Comparison of ENCODE assay signal across 13 cellular contexts in genomic region chr11:64784813-64785581, GRCh38.
"Had no signal": no experiment of that assay in that cellular context is flagged by ENCODE, and none has a peak within 500 bp of the region (broad histone marks: within the 10 kb centered on the region; RNA-seq: fewer than 3 reads in every experiment).

No MANE protein-coding gene starts in this region.

- H3K36me3 ChIP-seq: ovary, thoracic aorta had no signal

- H3K27ac Mint-ChIP-seq: activated CD8-positive, alpha-beta T cell treated with anti-CD3 and anti-CD28 coated beads, Interleukin-2, amount 10 ng/mL, durations not matched to agents 7 days and 5 days; activated T-helper 2 cell treated with anti-CD3 and anti-CD28 coated beads, Interferon-gamma antibody, Interleukin-2, Interleukin-4, amounts not matched to agents 10 μg/mL and 5 μg/mL and 100 μg/mL, durations not matched to agents 14 hours and 24 hours and 36 hours had no signal

- H3K4me1 Mint-ChIP-seq: neural crest cell had no signal

- H3K4me3 Mint-ChIP-seq: activated CD8-positive, alpha-beta T cell treated with anti-CD3 and anti-CD28 coated beads, Interleukin-2, amount 10 ng/mL, durations not matched to agents 7 days and 5 days; neural crest cell; stimulated activated naive CD8-positive, alpha-beta T cell treated with anti-CD3 and anti-CD28 coated beads, Interleukin-15, amount 100 ng/mL, for 72 hours had no signal

- ATAC-seq: activated CD8-positive, alpha-beta T cell treated with anti-CD3 and anti-CD28 coated beads, Interleukin-2, amount 10 ng/mL, durations not matched to agents 7 days and 5 days; stimulated activated naive CD8-positive, alpha-beta T cell treated with anti-CD3 and anti-CD28 coated beads, Interleukin-15, amount 100 ng/mL, for 72 hours had no signal

- H3K4me3 ChIP-seq: left ventricle myocardium inferior, ovary, thoracic aorta had no signal

- H3K27ac ChIP-seq: left ventricle myocardium inferior, ovary, thoracic aorta had no signal

- H3K9me3 ChIP-seq: left ventricle myocardium inferior, ovary, thoracic aorta had no signal

- H3K27me3 ChIP-seq: ovary had no signal

- H3K9me3 Mint-ChIP-seq: activated T-helper 2 cell treated with anti-CD3 and anti-CD28 coated beads, Interferon-gamma antibody, Interleukin-2, Interleukin-4, amounts not matched to agents 10 μg/mL and 5 μg/mL and 100 μg/mL, durations not matched to agents 14 hours and 24 hours and 36 hours; neural crest cell; stimulated activated naive CD8-positive, alpha-beta T cell treated with anti-CD3 and anti-CD28 coated beads, Interleukin-15, amount 100 ng/mL, for 72 hours had no signal

- H3K27me3 Mint-ChIP-seq: stimulated activated naive CD8-positive, alpha-beta T cell treated with anti-CD3 and anti-CD28 coated beads, Interleukin-15, amount 100 ng/mL, for 72 hours had no signal

- DNase-seq: activated CD4-positive, alpha-beta T cell treated with anti-CD3 and anti-CD28 coated beads for 1 hour; activated CD8-positive, alpha-beta memory T cell treated with anti-CD3 and anti-CD28 coated beads, Interleukin-2, amount 50 U/mL, for 48 hours; activated CD8-positive, alpha-beta T cell treated with anti-CD3 and anti-CD28 coated beads, Interleukin-2, amount 10 ng/mL, durations not matched to agents 7 days and 5 days; effector CD4-positive, alpha-beta T cell; foreskin melanocyte; left ventricle myocardium inferior; mesenchymal stem cell; stimulated activated CD4-positive, alpha-beta T cell treated with anti-CD3 and anti-CD28 coated beads, Interleukin-4, amount 100 ng/mL, for 24 hours; stimulated activated naive CD8-positive, alpha-beta T cell treated with anti-CD3 and anti-CD28 coated beads, Interleukin-15, amount 100 ng/mL, for 72 hours had no signal
